Comparison of ENCODE assay signal across 8 cellular contexts in the genomic region with DNA sequence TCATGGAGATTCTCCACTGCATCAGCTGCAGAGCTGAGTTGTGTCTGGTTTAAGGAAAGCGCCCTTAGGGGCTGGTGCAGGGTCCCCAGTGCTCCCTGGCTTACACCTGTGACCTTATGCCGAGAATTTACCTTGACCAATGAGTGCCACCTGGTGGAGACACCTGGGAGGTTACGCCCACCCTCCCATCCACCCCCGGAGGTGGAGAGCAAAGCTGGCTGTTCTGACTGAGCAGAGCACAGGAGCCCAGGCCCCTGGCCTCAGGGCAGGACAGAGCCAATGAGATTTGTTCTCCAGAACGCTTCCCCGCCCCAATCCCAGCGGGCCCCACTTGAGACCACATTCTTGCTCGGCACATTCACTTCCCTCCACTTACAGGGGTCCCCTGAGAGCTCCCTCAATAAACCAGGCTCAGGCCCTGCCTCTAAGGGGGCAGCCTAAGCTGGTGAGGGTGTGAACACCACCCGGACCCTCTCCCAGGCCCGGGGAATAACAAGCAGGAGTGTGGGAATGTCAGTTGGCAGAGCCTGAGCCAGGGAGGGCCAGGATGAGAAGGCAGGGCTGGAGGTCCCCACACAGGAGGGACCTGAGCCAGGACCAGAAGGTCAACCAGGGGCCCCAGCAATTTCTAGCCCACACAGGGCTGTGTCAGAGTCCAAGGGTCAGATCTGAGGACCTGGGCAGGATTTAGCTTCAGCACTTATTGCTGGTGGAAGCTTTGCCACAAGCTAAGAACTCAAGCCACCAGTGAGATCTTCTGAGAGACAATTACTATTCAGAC.
DNase-seq lines count a peak whose midpoint lies in the region; ATAC-seq and TF ChIP-seq lines count a peak whose summit lies in the region.
"Had no signal": no experiment of that assay in that cellular context is flagged by ENCODE, and none has a peak within 500 bp of the region (broad histone marks: within the 10 kb centered on the region; RNA-seq: fewer than 3 reads in every experiment).

No MANE protein-coding gene starts in this region.

- TF ChIP-seq RAD21 in HCT116 (IDR thresholded peaks at IDR 0.05; ENCODE audit: low read depth), result peak; percentile 80

- in situ Hi-C loops in ACHN (cut with HindIII; ENCODE audit: low pct_ligation_motif_present, low pct_unique_long_range_greater_than_20kb, low sequenced_read_pairs), result no loop called here

- H3K9me3 ChIP-seq in HCT116 (ENCODE audit: control insufficient read depth in 1 of 2, insufficient read depth in 1 of 2, low read depth in 1 of 2, low read length in 2 of 2) (no peaks in the 10 kb centered on the region), left lung (no peaks in the 10 kb centered on the region)

- no peak overlapping the region for H3K4me2 ChIP-seq in HCT116 (ENCODE audit: low read length)

- H3K9me2 ChIP-seq in HCT116 (ENCODE audit: insufficient read depth), result no peaks in the 10 kb centered on the region

- ATAC-seq in HCT116, result peak; percentile 94
- peak; percentile 73 for ATAC-seq in left lung
- no peak for ATAC-seq in HG02798 (IDR thresholded peaks at IDR 0.05; ENCODE audit: poor library complexity, unreplicated experiment)

- RAD21 ChIA-PET in HCT116 (lab: Charles Lee; ENCODE audit: low non-redundant PET in 1 of 2, low total read pairs in 2 of 2, uncharacterized antibody in 2 of 2, unreplicated experiment in 2 of 2), result interaction anchor here in 1 of 2 experiments (0.6 to 1.7 kb wide), 2 partner anchors 491 to 794 kb away, joined by 3 to 6 read pairs; a partner anchor contains a TSS

- no peaks in the 10 kb centered on the region for H4K20me1 ChIP-seq in HCT116 (ENCODE audit: insufficient read depth)

- H3K9ac ChIP-seq in HCT116 (ENCODE audit: low read length), result no peak overlapping the region

- BruUV-seq in HCT116 (replicated peaks; lab: Mats Ljungman, UMichigan), result no TSS peak

- H3K27ac ChIP-seq in HCT116 (ENCODE audit: low read depth, low read length) (no peak overlapping the region), RWPE1 (no peak overlapping the region), left lung (no peak overlapping the region)

- H2AFZ ChIP-seq in HCT116 (ENCODE audit: low read depth, low read length, poor library complexity, severe bottlenecking), result no peak overlapping the region

- no peaks in the 10 kb centered on the region for H3K79me2 ChIP-seq in HCT116 (ENCODE audit: insufficient read depth, low read length)

- peak; percentile 60 to 78 (median 64); a peak in 5 of 6 replicates for TF ChIP-seq CTCF in HCT116 (IDR thresholded peaks at IDR 0.05 in 2 of 3, conservative IDR thresholded peaks at IDR 0.05 in 1 of 3; ENCODE audit: borderline replicate concordance in 1 of 3, insufficient read depth in 1 of 3, low read depth in 2 of 3, low read length in 2 of 3)
- TF ChIP-seq CTCF in RWPE1 (conservative IDR thresholded peaks at IDR 0.05; ENCODE audit: low read depth), result no peak; the same call in 1 of the 2 replicates
- TF ChIP-seq CTCF in left lung (IDR thresholded peaks at IDR 0.05), result peak; percentile 16 to 34

- CTCF ChIA-PET in HCT116 (lab: Charles Lee) (interaction anchor here (0.7 to 1.8 kb wide), 13 partner anchors 8 to 722 kb away, joined by 3 to 14 read pairs (median 3); no protein-coding TSS in a partner anchor), RWPE1 (lab: Yijun Ruan, JAX) (interaction anchor here (0.6 to 0.8 kb wide), 5 partner anchors 16 to 965 kb away, joined by 3 to 5 read pairs (median 3); no protein-coding TSS in a partner anchor)

- no peak for TF ChIP-seq POLR2A in HCT116 (IDR thresholded peaks at IDR 0.05; ENCODE audit: borderline replicate concordance, extremely low read depth, insufficient read depth, insufficient read length)

- peaks cover 3% of the 10 kb centered on the region; the same call in 1 of the 2 replicates for H3K27me3 ChIP-seq in HCT116 (ENCODE audit: insufficient read depth, low read length)
- H3K27me3 ChIP-seq in left lung, result no peaks in the 10 kb centered on the region

- H3K4me1 ChIP-seq in HCT116 (ENCODE audit: control insufficient read depth in 1 of 2, insufficient read depth in 2 of 2, low read length in 2 of 2) (peaks cover 0 to 4% of the 10 kb centered on the region in 2 experiments; a peak in 1 of 4 replicates), left lung (no peaks in the 10 kb centered on the region)

- H3K4me3 ChIP-seq in HCT116 (replicated peaks in 1 of 2; ENCODE audit: low read depth in 1 of 2, low read length in 2 of 2), result no peak overlapping the region
- no peak overlapping the region for H3K4me3 ChIP-seq in left lung

- DNase-seq in DMS79 treated with DMSO at 0.1 percent for 48 hours (lab: John Stamatoyannopoulos, UW) (peak; percentile 17), HCT116 (ENCODE audit: low read depth, low spot score) (peak; percentile 27), RWPE1 (ENCODE audit: low spot score) (peak; percentile 41), left lung (no peak), ACHN (no peak), SIG-M5 treated with dmso at 0.1 percent for 504 hours (lab: John Stamatoyannopoulos, UW; ENCODE audit: unreplicated experiment) (no peak)
- DNase-seq: activated B cell treated with CpG ODN at 0.5 μM for 24 hours had no signal

- POLR2A ChIA-PET in HCT116 (lab: Charles Lee), result no interaction called here
- POLR2A ChIA-PET in RWPE1 (lab: Yijun Ruan, JAX; ENCODE audit: low non-redundant PET), result interaction anchor here (1.0 kb wide), 1 partner anchor 17 kb away, joined by 3 read pairs; no protein-coding TSS in a partner anchor

- intact Hi-C loops in HCT116 (cut with micrococcal nuclease) (loop anchor here (2.0 to 5.0 kb wide), 2 partner anchors 721 to 795 kb away; no protein-coding TSS in a partner anchor), left lung (cut with DNase I) (no loop called here)

- no peaks in the 10 kb centered on the region for H3K36me3 ChIP-seq in HCT116 (ENCODE audit: control insufficient read depth in 1 of 2, insufficient read depth in 2 of 2, low read length in 2 of 2)
- no peaks in the 10 kb centered on the region for H3K36me3 ChIP-seq in left lung

TF ChIP-seq in HCT116, 20 proteins besides CTCF, POLR2A, EP300 and RAD21:
- TF ChIP-seq SRF (IDR thresholded peaks at IDR 0.05; ENCODE audit: low read depth) (no peak), EGR1 (IDR thresholded peaks at IDR 0.05; ENCODE audit: low read depth) (peak; percentile 58)

Comparison
In these comparisons a context has a peak if more than half of its experiments do, and no peak if none do; other contexts are left out.
1. DNase-seq: peak in DMS79 treated with DMSO at 0.1 percent for 48 hours (single experiment), HCT116 (single experiment) and RWPE1 (single experiment); none in left lung (0 of 2), ACHN (single experiment) and SIG-M5 treated with dmso at 0.1 percent for 504 hours (single experiment).